10 cellular contexts compared by ENCODE assay signal in genomic region chr2:12884713-12885282, GRCh38.
A peak's percentile ranks its signal among the peaks of the same experiment; 100 is the strongest.
DNase-seq lines count a peak whose midpoint lies in the region; ATAC-seq and TF ChIP-seq lines count a peak whose summit lies in the region.
"Had no signal": no experiment of that assay in that cellular context is flagged by ENCODE, and none has a peak within 500 bp of the region (broad histone marks: within the 10 kb centered on the region; RNA-seq: fewer than 3 reads in every experiment).

No MANE protein-coding gene starts in this region.

- DNase-seq in AG08395 (ENCODE audit: low spot score): peak; percentile 83
- peak; percentile 46 for DNase-seq in NB4 (ENCODE audit: low read depth)
- DNase-seq in epithelial cell of esophagus (ENCODE audit: low read depth): peak; percentile 47
- DNase-seq in lung microvascular endothelial cell (ENCODE audit: low read depth in 2 of 2): peak; percentile 33 to 76
- DNase-seq in cerebellum (ENCODE audit: low spot score): no peak
- no peak for DNase-seq in coronary artery (ENCODE audit: low spot score)
- DNase-seq: midbrain, MM.1S had no signal

- ATAC-seq in HG02970 (IDR thresholded peaks at IDR 0.05; ENCODE audit: low FRiP score, unreplicated experiment) (no peak), HG02981 (IDR thresholded peaks at IDR 0.05; ENCODE audit: unreplicated experiment) (no peak)

- no peak for TF ChIP-seq POLR2A in NB4 (IDR thresholded peaks at IDR 0.05; ENCODE audit: extremely low read depth, insufficient read length)

- H3K4me3 ChIP-seq in NB4 (ENCODE audit: low read depth, low read length) (no peak overlapping the region), epithelial cell of esophagus (ENCODE audit: low read length) (no peak overlapping the region), coronary artery (no peak overlapping the region)

- TF ChIP-seq CTCF in NB4 (IDR thresholded peaks at IDR 0.05; ENCODE audit: low read depth, low read length) (no peak), epithelial cell of esophagus (IDR thresholded peaks at IDR 0.05; ENCODE audit: insufficient read depth, low read depth, low read length, missing control alignments) (no peak), coronary artery (IDR thresholded peaks at IDR 0.05) (no peak)

- peak overlapping the region in 1 of 2 donors; percentile 2 for H3K27ac ChIP-seq in coronary artery

Comparison
In these comparisons a context has a peak if more than half of its experiments do, and no peak if none do; other contexts are left out.
1. DNase-seq: peak in AG08395 (single experiment), NB4 (single experiment), epithelial cell of esophagus (single experiment) and lung microvascular endothelial cell (2 of 2); none in cerebellum (single experiment) and coronary artery (single experiment).